Comparison of ENCODE assay signal across 20 cellular contexts in the genomic region with DNA sequence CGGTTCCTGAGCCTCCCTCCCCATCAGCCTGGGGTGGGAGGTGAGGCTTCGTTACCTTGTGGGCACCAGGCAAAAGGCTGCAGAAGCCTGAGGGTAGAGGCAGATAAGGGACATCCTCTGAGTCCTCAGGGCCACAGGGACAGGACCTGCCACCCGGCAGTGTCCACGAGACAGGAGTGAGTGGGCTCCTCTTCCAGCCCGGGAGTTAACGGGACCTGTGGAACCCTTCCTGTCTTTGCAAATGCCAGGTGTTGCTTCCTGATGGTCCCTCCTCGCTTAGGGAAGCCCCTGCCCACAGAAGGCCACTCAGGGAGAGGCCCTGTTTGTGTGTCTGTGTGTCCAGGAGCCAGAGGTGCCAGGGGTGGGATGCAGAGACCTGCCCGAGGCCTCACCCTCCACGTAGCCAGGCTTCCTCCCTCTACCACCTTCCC.
DNase-seq lines count a peak whose midpoint lies in the region; ATAC-seq and TF ChIP-seq lines count a peak whose summit lies in the region.
"Had no signal": no experiment of that assay in that cellular context is flagged by ENCODE, and none has a peak within 500 bp of the region (broad histone marks: within the 10 kb centered on the region; RNA-seq: fewer than 3 reads in every experiment).

No MANE protein-coding gene starts in this region.

- no peak overlapping the region for H3K27ac ChIP-seq in coronary artery

- H3K4me3 ChIP-seq in coronary artery = no peak overlapping the region

- TF ChIP-seq CTCF in GM20000 (IDR thresholded peaks at IDR 0.05; ENCODE audit: extremely low read depth, missing control alignments) (no peak), coronary artery (IDR thresholded peaks at IDR 0.05) (no peak)

- peak; percentile 19 for DNase-seq in activated effector memory CD4-positive, alpha-beta T cell treated with anti-CD3 and anti-CD28 coated beads, Interleukin-2, amount 50 U/mL, for 16 hours
- no peak for DNase-seq in activated effector memory CD4-positive, alpha-beta T cell treated with Interleukin-2 at 50 U/mL for 16 hours
- DNase-seq in GM20000 (ENCODE audit: low spot score) = peak; percentile 8
- peak; percentile 50 for DNase-seq in coronary artery (ENCODE audit: low spot score)
- DNase-seq in posterior vena cava (ENCODE audit: low spot score) = peak; percentile 58
- DNase-seq in hypothalamus (lab: John Stamatoyannopoulos, UW) = no peak
- DNase-seq: BE2C, Caco-2, DMS153, GDM1, HFFc6, Karpas-422, NCI-H1436, NCI-H1930, NCI-H226, NCI-H524, NCI-H82, SIG-M5 had no signal

- intact Hi-C loops in posterior vena cava (cut with DNase I) = no loop called here

- no peak for ATAC-seq in HG02798 (IDR thresholded peaks at IDR 0.05; ENCODE audit: poor library complexity, unreplicated experiment)
- no peak for ATAC-seq in HG02840 (IDR thresholded peaks at IDR 0.05; ENCODE audit: low FRiP score, unreplicated experiment)

Comparison
In these comparisons a context has a peak if more than half of its experiments do, and no peak if none do; other contexts are left out.
1. DNase-seq: peak in activated effector memory CD4-positive, alpha-beta T cell treated with anti-CD3 and anti-CD28 coated beads, Interleukin-2, amount 50 U/mL, for 16 hours (single experiment), GM20000 (single experiment), coronary artery (single experiment) and posterior vena cava (single experiment); none in activated effector memory CD4-positive, alpha-beta T cell treated with Interleukin-2 at 50 U/mL for 16 hours (single experiment) and hypothalamus (0 of 51).